1 cellular context compared by ENCODE assay signal in the genomic region with DNA sequence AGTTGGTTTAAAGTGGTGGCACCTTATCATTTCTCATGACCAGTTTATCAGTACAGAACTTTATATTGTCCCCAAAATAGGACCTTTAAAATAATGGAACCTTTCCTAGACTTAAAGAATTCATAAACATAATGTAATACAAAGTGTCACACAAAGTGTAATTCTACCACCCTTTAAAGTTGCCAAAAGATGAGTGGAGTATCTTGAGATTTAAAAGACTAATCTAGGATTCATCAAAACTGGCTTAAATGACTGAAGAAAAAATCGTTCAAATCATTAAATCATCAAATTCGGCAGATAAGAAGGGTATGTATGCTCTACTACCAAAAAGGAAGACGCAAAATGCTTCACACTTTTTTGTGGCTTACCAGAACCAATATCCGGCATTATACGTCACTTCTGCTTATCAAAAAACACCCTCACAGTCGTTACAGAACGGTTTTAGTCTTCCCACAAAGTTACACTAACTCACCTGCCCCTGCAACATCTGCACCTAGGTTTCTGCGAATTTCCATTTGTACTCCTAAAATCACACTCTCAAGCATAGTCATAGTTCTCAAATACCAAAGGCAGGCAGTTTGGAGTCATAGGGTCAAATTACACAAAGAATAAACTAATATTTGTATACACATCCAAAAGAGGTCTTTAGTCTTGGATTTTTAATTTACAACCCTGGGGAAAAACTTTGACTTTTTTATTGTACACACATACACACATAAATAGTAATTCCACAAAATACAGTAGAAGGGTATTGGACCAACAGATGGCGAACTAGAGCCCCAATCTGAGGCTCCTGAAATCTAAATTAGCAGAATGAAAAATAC.
TF ChIP-seq lines count a peak whose summit lies in the region.

No MANE protein-coding gene starts in this region.

TF ChIP-seq in K562, 482 proteins besides CTCF, POLR2A, EP300 and RAD21 (continued from another document and continues in another):
- TF ChIP-seq, protein P1, sequence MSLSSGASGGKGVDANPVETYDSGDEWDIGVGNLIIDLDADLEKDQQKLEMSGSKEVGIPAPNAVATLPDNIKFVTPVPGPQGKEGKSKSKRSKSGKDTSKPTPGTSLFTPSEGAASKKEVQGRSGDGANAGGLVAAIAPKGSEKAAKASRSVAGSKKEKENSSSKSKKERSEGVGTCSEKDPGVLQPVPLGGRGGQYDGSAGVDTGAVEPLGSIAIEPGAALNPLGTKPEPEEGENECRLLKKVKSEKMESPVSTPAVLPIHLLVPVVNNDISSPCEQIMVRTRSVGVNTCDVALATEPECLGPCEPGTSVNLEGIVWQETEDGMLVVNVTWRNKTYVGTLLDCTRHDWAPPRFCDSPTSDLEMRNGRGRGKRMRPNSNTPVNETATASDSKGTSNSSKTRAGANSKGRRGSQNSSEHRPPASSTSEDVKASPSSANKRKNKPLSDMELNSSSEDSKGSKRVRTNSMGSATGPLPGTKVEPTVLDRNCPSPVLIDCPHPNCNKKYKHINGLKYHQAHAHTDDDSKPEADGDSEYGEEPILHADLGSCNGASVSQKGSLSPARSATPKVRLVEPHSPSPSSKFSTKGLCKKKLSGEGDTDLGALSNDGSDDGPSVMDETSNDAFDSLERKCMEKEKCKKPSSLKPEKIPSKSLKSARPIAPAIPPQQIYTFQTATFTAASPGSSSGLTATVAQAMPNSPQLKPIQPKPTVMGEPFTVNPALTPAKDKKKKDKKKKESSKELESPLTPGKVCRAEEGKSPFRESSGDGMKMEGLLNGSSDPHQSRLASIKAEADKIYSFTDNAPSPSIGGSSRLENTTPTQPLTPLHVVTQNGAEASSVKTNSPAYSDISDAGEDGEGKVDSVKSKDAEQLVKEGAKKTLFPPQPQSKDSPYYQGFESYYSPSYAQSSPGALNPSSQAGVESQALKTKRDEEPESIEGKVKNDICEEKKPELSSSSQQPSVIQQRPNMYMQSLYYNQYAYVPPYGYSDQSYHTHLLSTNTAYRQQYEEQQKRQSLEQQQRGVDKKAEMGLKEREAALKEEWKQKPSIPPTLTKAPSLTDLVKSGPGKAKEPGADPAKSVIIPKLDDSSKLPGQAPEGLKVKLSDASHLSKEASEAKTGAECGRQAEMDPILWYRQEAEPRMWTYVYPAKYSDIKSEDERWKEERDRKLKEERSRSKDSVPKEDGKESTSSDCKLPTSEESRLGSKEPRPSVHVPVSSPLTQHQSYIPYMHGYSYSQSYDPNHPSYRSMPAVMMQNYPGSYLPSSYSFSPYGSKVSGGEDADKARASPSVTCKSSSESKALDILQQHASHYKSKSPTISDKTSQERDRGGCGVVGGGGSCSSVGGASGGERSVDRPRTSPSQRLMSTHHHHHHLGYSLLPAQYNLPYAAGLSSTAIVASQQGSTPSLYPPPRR (CRISPR knock-in tag; IDR thresholded peaks at IDR 0.05; ENCODE audit: borderline replicate concordance): no peak
- TF ChIP-seq FOXO4 (CRISPR knock-in tag; IDR thresholded peaks at IDR 0.05) (no peak), ADNP (tag; IDR thresholded peaks at IDR 0.05) (no peak), MCM2 (IDR thresholded peaks at IDR 0.05; ENCODE audit: low read depth) (no peak), ZNF3 (CRISPR knock-in tag; IDR thresholded peaks at IDR 0.05) (no peak), HOMEZ (CRISPR knock-in tag; IDR thresholded peaks at IDR 0.05) (no peak), RB1 (IDR thresholded peaks at IDR 0.05; ENCODE audit: low read depth) (no peak), SMARCA5 (IDR thresholded peaks at IDR 0.05) (no peak; the same call in 1 of the 2 replicates), XRCC5 (IDR thresholded peaks at IDR 0.05; ENCODE audit: low read depth, low read length) (no peak), ZNF41 (CRISPR knock-in tag; conservative IDR thresholded peaks at IDR 0.05) (no peak), ZNF121 (CRISPR knock-in tag; conservative IDR thresholded peaks at IDR 0.05) (no peak), DIDO1 (tag; IDR thresholded peaks at IDR 0.05; ENCODE audit: low read depth) (no peak), POU5F1 (IDR thresholded peaks at IDR 0.05; ENCODE audit: borderline replicate concordance, low read depth, low read length, partially characterized antibody) (no peak), CSDE1 (IDR thresholded peaks at IDR 0.05) (0 out of 4 replicates have a peak, but pooled peaks of 1 of the 2 experiments have one; percentile 41), RHOXF2B (CRISPR knock-in tag; conservative IDR thresholded peaks at IDR 0.05) (no peak), MED1 (CRISPR knock-in tag; IDR thresholded peaks at IDR 0.05; ENCODE audit: borderline replicate concordance) (no peak), KDM2B (CRISPR knock-in tag; IDR thresholded peaks at IDR 0.05) (0 out of 2 replicates have a peak, but pooled peaks have one; percentile 72), TCF3 (CRISPR knock-in tag; IDR thresholded peaks at IDR 0.05) (peak; percentile 54; the same call in 1 of the 2 replicates), DNMT1 (IDR thresholded peaks at IDR 0.05) (no peak), ZNF347 (CRISPR knock-in tag; IDR thresholded peaks at IDR 0.05; ENCODE audit: low read depth) (no peak), CREB5 (CRISPR knock-in tag; IDR thresholded peaks at IDR 0.05) (no peak), TSC22D4 (tag; IDR thresholded peaks at IDR 0.05) (no peak), ZBTB7A (IDR thresholded peaks at IDR 0.05; ENCODE audit: borderline replicate concordance, control insufficient read depth, low read depth, low read length) (no peak)
- TF ChIP-seq, protein P2, sequence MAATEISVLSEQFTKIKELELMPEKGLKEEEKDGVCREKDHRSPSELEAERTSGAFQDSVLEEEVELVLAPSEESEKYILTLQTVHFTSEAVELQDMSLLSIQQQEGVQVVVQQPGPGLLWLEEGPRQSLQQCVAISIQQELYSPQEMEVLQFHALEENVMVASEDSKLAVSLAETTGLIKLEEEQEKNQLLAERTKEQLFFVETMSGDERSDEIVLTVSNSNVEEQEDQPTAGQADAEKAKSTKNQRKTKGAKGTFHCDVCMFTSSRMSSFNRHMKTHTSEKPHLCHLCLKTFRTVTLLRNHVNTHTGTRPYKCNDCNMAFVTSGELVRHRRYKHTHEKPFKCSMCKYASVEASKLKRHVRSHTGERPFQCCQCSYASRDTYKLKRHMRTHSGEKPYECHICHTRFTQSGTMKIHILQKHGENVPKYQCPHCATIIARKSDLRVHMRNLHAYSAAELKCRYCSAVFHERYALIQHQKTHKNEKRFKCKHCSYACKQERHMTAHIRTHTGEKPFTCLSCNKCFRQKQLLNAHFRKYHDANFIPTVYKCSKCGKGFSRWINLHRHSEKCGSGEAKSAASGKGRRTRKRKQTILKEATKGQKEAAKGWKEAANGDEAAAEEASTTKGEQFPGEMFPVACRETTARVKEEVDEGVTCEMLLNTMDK (IDR thresholded peaks at IDR 0.05; ENCODE audit: borderline replicate concordance, insufficient read depth, low read depth, low read length, poor library complexity, severe bottlenecking): no peak
- TF ChIP-seq, protein P3, sequence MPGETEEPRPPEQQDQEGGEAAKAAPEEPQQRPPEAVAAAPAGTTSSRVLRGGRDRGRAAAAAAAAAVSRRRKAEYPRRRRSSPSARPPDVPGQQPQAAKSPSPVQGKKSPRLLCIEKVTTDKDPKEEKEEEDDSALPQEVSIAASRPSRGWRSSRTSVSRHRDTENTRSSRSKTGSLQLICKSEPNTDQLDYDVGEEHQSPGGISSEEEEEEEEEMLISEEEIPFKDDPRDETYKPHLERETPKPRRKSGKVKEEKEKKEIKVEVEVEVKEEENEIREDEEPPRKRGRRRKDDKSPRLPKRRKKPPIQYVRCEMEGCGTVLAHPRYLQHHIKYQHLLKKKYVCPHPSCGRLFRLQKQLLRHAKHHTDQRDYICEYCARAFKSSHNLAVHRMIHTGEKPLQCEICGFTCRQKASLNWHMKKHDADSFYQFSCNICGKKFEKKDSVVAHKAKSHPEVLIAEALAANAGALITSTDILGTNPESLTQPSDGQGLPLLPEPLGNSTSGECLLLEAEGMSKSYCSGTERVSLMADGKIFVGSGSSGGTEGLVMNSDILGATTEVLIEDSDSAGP (CRISPR knock-in tag; IDR thresholded peaks at IDR 0.05): no peak
- TF ChIP-seq, protein P4, sequence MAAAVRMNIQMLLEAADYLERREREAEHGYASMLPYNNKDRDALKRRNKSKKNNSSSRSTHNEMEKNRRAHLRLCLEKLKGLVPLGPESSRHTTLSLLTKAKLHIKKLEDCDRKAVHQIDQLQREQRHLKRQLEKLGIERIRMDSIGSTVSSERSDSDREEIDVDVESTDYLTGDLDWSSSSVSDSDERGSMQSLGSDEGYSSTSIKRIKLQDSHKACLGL (CRISPR knock-in tag; IDR thresholded peaks at IDR 0.05; ENCODE audit: borderline replicate concordance, poor library complexity, severe bottlenecking): no peak
- TF ChIP-seq, protein P5, sequence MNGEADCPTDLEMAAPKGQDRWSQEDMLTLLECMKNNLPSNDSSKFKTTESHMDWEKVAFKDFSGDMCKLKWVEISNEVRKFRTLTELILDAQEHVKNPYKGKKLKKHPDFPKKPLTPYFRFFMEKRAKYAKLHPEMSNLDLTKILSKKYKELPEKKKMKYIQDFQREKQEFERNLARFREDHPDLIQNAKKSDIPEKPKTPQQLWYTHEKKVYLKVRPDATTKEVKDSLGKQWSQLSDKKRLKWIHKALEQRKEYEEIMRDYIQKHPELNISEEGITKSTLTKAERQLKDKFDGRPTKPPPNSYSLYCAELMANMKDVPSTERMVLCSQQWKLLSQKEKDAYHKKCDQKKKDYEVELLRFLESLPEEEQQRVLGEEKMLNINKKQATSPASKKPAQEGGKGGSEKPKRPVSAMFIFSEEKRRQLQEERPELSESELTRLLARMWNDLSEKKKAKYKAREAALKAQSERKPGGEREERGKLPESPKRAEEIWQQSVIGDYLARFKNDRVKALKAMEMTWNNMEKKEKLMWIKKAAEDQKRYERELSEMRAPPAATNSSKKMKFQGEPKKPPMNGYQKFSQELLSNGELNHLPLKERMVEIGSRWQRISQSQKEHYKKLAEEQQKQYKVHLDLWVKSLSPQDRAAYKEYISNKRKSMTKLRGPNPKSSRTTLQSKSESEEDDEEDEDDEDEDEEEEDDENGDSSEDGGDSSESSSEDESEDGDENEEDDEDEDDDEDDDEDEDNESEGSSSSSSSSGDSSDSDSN (IDR thresholded peaks at IDR 0.05; ENCODE audit: borderline replicate concordance in 1 of 2, low read depth in 2 of 2, low read length in 2 of 2): no peak
- TF ChIP-seq, protein P6, sequence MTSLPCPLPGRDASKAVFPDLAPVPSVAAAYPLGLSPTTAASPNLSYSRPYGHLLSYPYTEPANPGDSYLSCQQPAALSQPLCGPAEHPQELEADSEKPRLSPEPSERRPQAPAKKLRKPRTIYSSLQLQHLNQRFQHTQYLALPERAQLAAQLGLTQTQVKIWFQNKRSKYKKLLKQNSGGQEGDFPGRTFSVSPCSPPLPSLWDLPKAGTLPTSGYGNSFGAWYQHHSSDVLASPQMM (CRISPR knock-in tag; IDR thresholded peaks at IDR 0.05): no peak
- TF ChIP-seq, protein P7, sequence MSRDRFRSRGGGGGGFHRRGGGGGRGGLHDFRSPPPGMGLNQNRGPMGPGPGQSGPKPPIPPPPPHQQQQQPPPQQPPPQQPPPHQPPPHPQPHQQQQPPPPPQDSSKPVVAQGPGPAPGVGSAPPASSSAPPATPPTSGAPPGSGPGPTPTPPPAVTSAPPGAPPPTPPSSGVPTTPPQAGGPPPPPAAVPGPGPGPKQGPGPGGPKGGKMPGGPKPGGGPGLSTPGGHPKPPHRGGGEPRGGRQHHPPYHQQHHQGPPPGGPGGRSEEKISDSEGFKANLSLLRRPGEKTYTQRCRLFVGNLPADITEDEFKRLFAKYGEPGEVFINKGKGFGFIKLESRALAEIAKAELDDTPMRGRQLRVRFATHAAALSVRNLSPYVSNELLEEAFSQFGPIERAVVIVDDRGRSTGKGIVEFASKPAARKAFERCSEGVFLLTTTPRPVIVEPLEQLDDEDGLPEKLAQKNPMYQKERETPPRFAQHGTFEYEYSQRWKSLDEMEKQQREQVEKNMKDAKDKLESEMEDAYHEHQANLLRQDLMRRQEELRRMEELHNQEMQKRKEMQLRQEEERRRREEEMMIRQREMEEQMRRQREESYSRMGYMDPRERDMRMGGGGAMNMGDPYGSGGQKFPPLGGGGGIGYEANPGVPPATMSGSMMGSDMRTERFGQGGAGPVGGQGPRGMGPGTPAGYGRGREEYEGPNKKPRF (IDR thresholded peaks at IDR 0.05; ENCODE audit: low read depth, low read length): no peak
